In the genomic region with DNA sequence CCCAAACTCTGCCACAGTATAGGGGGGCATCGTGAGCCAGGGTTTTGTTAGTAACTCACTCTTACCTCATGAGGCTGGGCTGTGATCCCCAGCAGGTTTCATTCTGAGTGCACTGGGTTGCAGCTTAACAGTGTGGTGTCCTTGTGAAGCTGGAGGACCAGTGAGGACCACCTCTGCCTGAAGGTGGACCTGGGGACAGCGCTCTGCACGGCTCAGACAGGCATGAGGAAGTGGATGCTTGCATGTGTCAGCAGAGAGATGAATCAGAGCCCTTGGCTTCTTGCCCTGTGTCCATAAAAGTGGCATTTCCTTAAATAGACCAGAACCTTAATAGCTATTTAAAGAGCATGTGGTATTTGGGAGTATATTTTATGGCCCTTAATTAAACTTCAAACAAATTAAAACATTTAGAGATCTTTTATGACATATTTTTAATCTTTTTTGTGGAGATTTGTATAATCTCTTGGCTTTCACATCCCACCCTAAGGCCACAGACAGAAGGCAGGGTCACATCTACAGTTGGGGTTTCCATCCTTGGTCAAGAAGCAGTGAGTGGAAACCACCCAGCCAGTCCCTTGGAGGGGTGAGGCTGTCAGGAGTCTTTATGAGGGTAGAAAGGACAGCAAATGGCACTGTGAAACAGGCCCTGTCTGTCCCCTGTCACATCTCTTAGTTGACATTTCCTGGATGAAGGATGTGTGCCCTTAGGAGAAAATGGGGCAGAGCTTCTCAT, we compare ENCODE assay signal across 8 cellular contexts. TPM values are rescaled to one million over a fixed set of nuclear protein-coding genes. Genes with fewer than 3 reads are reported as not detected.
DNase-seq lines count a peak whose midpoint lies in the region; ATAC-seq and TF ChIP-seq lines count a peak whose summit lies in the region.

No MANE protein-coding gene starts in this region.

- H3K36me3 ChIP-seq in left ventricle myocardium inferior, result peaks cover 14% of the 10 kb centered on the region

- peaks cover 62% of the 10 kb centered on the region for H3K4me1 Mint-ChIP-seq in activated CD4-positive, alpha-beta T cell treated with anti-CD3 and anti-CD28 coated beads for 36 hours
- peaks cover 53% of the 10 kb centered on the region for H3K4me1 Mint-ChIP-seq in activated naive CD8-positive, alpha-beta T cell treated with anti-CD3 and anti-CD28 coated beads for 36 hours

- H3K4me3 Mint-ChIP-seq in activated CD4-positive, alpha-beta T cell treated with anti-CD3 and anti-CD28 coated beads for 36 hours, result no peak overlapping the region
- no peak overlapping the region for H3K4me3 Mint-ChIP-seq in activated naive CD8-positive, alpha-beta T cell treated with anti-CD3 and anti-CD28 coated beads for 36 hours

- H3K27ac ChIP-seq in left ventricle myocardium inferior (replicated peaks), result peak overlapping the region; percentile 87

- POLR2A ChIA-PET in activated CD4-positive, alpha-beta T cell treated with anti-CD3 and anti-CD28 coated beads for 36 hours (lab: Charles Lee), result no interaction called here

- no peak for TF ChIP-seq CTCF in left ventricle myocardium inferior (IDR thresholded peaks at IDR 0.05; ENCODE audit: borderline replicate concordance)

- H3K4me3 ChIP-seq in left ventricle myocardium inferior (peak overlapping the region; percentile 47), skeletal muscle cell (ENCODE audit: low read depth, low read length) (no peak overlapping the region)

- no peaks in the 10 kb centered on the region for H3K9me3 Mint-ChIP-seq in activated CD4-positive, alpha-beta T cell treated with anti-CD3 and anti-CD28 coated beads for 36 hours (ENCODE audit: low read depth)
- H3K9me3 Mint-ChIP-seq in activated naive CD8-positive, alpha-beta T cell treated with anti-CD3 and anti-CD28 coated beads for 36 hours, result no peaks in the 10 kb centered on the region

- H3K36me3 Mint-ChIP-seq in activated CD4-positive, alpha-beta T cell treated with anti-CD3 and anti-CD28 coated beads for 36 hours (ENCODE audit: low read depth), result peaks cover 16% of the 10 kb centered on the region
- peaks cover 29% of the 10 kb centered on the region for H3K36me3 Mint-ChIP-seq in activated naive CD8-positive, alpha-beta T cell treated with anti-CD3 and anti-CD28 coated beads for 36 hours

- H3K9me3 ChIP-seq in left ventricle myocardium inferior (replicated peaks), result no peaks in the 10 kb centered on the region

- H3K27ac Mint-ChIP-seq in activated CD4-positive, alpha-beta T cell treated with anti-CD3 and anti-CD28 coated beads for 36 hours, result peak overlapping the region; percentile 25
- peak overlapping the region; percentile 11 for H3K27ac Mint-ChIP-seq in activated naive CD8-positive, alpha-beta T cell treated with anti-CD3 and anti-CD28 coated beads for 36 hours

- intact Hi-C loops in activated CD4-positive, alpha-beta T cell treated with anti-CD3 and anti-CD28 coated beads for 36 hours (cut with DNase I, micrococcal nuclease), result loop anchor here in 1 of 2 experiments (5.0 kb wide), 1 partner anchor 130 kb away; a partner anchor contains a TSS
- intact Hi-C loops in left ventricle myocardium inferior (cut with micrococcal nuclease), result no loop called here

- peak; percentile 24 for DNase-seq in activated CD4-positive, alpha-beta T cell treated with anti-CD3 and anti-CD28 coated beads for 36 hours
- no peak for DNase-seq in activated CD4-positive, alpha-beta T cell treated with anti-CD3 and anti-CD28 coated beads, Interleukin-2, amount 50 U/mL, for 1 hour
- DNase-seq in MV-4-11 (lab: John Stamatoyannopoulos, UW) (peak; percentile 93), left ventricle myocardium inferior (peak; percentile 57), skeletal muscle cell (ENCODE audit: low read depth) (peak; percentile 76), NCI-H524 treated with DMSO at 0.1 percent for 48 hours (lab: John Stamatoyannopoulos, UW) (no peak)
- no peak for DNase-seq in activated naive CD8-positive, alpha-beta T cell treated with anti-CD3 and anti-CD28 coated beads for 36 hours

- peaks cover 79% of the 10 kb centered on the region for H3K4me1 ChIP-seq in left ventricle myocardium inferior

- H3K27me3 ChIP-seq in left ventricle myocardium inferior (ENCODE audit: low read depth), result no peaks in the 10 kb centered on the region

- ATAC-seq in activated CD4-positive, alpha-beta T cell treated with anti-CD3 and anti-CD28 coated beads for 36 hours, result peak; percentile 37
- ATAC-seq in GM19455 (IDR thresholded peaks at IDR 0.05; ENCODE audit: unreplicated experiment), result no peak

- no peaks in the 10 kb centered on the region for H3K27me3 Mint-ChIP-seq in activated CD4-positive, alpha-beta T cell treated with anti-CD3 and anti-CD28 coated beads for 36 hours
- no peaks in the 10 kb centered on the region for H3K27me3 Mint-ChIP-seq in activated naive CD8-positive, alpha-beta T cell treated with anti-CD3 and anti-CD28 coated beads for 36 hours

- CTCF ChIA-PET in activated CD4-positive, alpha-beta T cell treated with anti-CD3 and anti-CD28 coated beads for 36 hours (lab: Charles Lee), result interaction anchor here (0.7 kb wide), 1 partner anchor 39 kb away, joined by 3 read pairs; no protein-coding TSS in a partner anchor

RNA-seq across cellular contexts. Expression of a gene that starts 24.8 kb away (rescaled TPM):
- total RNA-seq in activated CD4-positive, alpha-beta T cell treated with anti-CD3 and anti-CD28 coated beads for 36 hours, result 10 to 100 TPM; 30.6 to 31.3 TPM
- total RNA-seq in activated naive CD8-positive, alpha-beta T cell treated with anti-CD3 and anti-CD28 coated beads for 36 hours, result 10 to 100 TPM; 45.1 to 45.2 TPM
- 3.6 TPM for total RNA-seq in left ventricle myocardium inferior

Comparison
In these comparisons a context has a peak if more than half of its experiments do, and no peak if none do; other contexts are left out.
1. DNase-seq: peak in activated CD4-positive, alpha-beta T cell treated with anti-CD3 and anti-CD28 coated beads for 36 hours (single experiment), MV-4-11 (single experiment), left ventricle myocardium inferior (single experiment) and skeletal muscle cell (single experiment); none in activated CD4-positive, alpha-beta T cell treated with anti-CD3 and anti-CD28 coated beads, Interleukin-2, amount 50 U/mL, for 1 hour (single experiment), activated naive CD8-positive, alpha-beta T cell treated with anti-CD3 and anti-CD28 coated beads for 36 hours (single experiment) and NCI-H524 treated with DMSO at 0.1 percent for 48 hours (single experiment).